In the genomic region with DNA sequence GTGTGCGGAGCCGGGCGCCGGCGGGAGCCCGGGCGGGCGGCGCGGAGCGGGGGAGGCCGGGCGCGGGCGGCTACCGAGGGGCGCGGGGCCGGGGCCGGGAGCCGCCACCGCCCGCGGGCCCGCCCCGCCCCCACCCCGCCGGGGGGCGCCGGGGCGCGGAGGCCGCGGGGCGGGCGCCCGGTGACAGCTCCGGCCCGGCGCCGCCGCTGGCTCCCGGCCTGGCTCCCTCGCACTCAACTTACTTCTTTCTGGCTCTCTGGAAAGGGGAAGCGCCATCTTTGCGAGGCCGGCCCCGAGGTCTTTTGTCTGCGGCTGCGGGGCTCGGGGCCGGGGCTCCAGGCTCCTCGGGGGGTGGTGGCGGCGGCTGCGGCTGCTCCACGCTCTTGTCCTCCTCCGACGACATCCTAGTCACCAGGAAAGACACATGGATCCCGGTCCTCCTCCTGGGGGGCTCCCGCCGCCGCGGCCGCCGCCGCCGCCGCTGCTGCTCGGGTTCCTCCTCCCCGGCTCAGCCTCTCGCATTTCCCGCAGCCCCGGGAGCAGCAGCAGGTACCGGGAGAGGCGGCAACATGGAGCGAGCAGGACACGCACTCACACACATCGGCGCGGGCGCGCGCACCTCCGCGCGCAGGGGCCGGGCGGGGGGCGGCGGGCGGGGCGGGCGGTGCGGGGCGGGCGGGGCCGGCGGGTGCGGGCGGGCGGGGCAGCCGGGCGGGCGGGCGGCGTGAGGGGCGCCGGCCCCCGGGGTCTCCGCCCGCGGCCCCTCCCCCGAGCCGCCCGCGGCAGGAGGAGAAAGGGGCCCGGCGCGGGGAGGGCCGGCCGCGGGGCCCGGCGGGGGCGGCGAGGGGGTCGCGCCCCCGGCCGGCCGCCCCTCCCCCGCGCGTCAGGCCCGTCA, we compare ENCODE assay signal across 8 cellular contexts. TPM values are rescaled to one million over a fixed set of nuclear protein-coding genes. Genes with fewer than 3 reads are reported as not detected.
DNase-seq lines count a peak whose midpoint lies in the region; ATAC-seq and TF ChIP-seq lines count a peak whose summit lies in the region.

A gene (minus strand): TSS at position 620 of the 895 bp plus-strand sequence. CDS start 217 bp downstream, at position 403.

- H4K20me1 ChIP-seq in BLaER1 treated with 17β-estradiol and CSF1 and Interleukin-3, amounts not matched to agents 10 nM and 100 nM: peaks cover 32 to 46% (median 44%) of the 10 kb centered on the region in 11 experiments; a peak in 21 of 22 replicates

- no peaks in the 10 kb centered on the region for H3K9me3 Mint-ChIP-seq in chondrocyte (ENCODE audit: low read depth)

- H3K4me3 Mint-ChIP-seq in chondrocyte (ENCODE audit: unreplicated experiment): peak within 1 kb of the TSS; percentile 81

- no peaks in the 10 kb centered on the region for H3K27me3 ChIP-seq in BLaER1 treated with 17β-estradiol and CSF1 and Interleukin-3, amounts not matched to agents 10 nM and 100 nM

- no peaks in the 10 kb centered on the region for H3K36me3 ChIP-seq in BLaER1 treated with 17β-estradiol and CSF1 and Interleukin-3, amounts not matched to agents 10 nM and 100 nM

- H3K4me1 Mint-ChIP-seq in chondrocyte (ENCODE audit: low read depth): peaks cover 26% of the 10 kb centered on the region

- H3K36me3 Mint-ChIP-seq in chondrocyte (ENCODE audit: low read depth): no peaks in the 10 kb centered on the region

- peak within 1 kb of the TSS; percentile 76 to 98 (median 86) for H3K4me2 ChIP-seq in BLaER1 treated with 17β-estradiol and CSF1 and Interleukin-3, amounts not matched to agents 10 nM and 100 nM

- ATAC-seq in GM19463 (IDR thresholded peaks at IDR 0.05; ENCODE audit: unreplicated experiment): peak; percentile 17

- peak within 1 kb of the TSS; percentile 90 to 98 (median 95) for H3K27ac ChIP-seq in BLaER1 treated with 17β-estradiol and CSF1 and Interleukin-3, amounts not matched to agents 10 nM and 100 nM

- peaks cover 16 to 38% (median 33%) of the 10 kb centered on the region in 10 experiments for H3K4me1 ChIP-seq in BLaER1 treated with 17β-estradiol and CSF1 and Interleukin-3, amounts not matched to agents 10 nM and 100 nM

- no peak for TF ChIP-seq CTCF in chondrocyte (IDR thresholded peaks at IDR 0.05)

- DNase-seq in LHCN-M2 (ENCODE audit: low read depth) (peak; percentile 46), chondrocyte (ENCODE audit: low spot score) (no peak), left kidney (ENCODE audit: low read depth, low spot score) (peak; percentile 80), DMS153 (lab: John Stamatoyannopoulos, UW) (no peak)
- peak; percentile 59 for DNase-seq in activated CD4-positive, CD25-positive, alpha-beta regulatory T cell treated with anti-CD3 and anti-CD28 coated beads, Interleukin-2, amount 50 U/mL, for 72 hours
- peak; percentile 31 to 43 for DNase-seq in stimulated activated CD4-positive, alpha-beta T cell treated with anti-CD3 and anti-CD28 coated beads, Interleukin-1b, Interleukin-23, amount 100 ng/mL, for 4 hours (ENCODE audit: low read depth in 2 of 2)

- peak within 1 kb of the TSS; percentile 97 for H3K27ac Mint-ChIP-seq in chondrocyte (ENCODE audit: unreplicated experiment)

- H3K9ac ChIP-seq in BLaER1 treated with 17β-estradiol and CSF1 and Interleukin-3, amounts not matched to agents 10 nM and 100 nM: peak within 1 kb of the TSS; percentile 92 to 99 (median 97)

- H3K4me3 ChIP-seq in BLaER1 treated with 17β-estradiol and CSF1 and Interleukin-3, amounts not matched to agents 10 nM and 100 nM: peak within 1 kb of the TSS; percentile 81 to 94 (median 90)

- H3K27me3 Mint-ChIP-seq in chondrocyte (ENCODE audit: low read depth): no peaks in the 10 kb centered on the region

- H3K9me3 ChIP-seq in BLaER1 treated with 17β-estradiol and CSF1 and Interleukin-3, amounts not matched to agents 10 nM and 100 nM (replicated peaks in 1 of 11): no peaks in the 10 kb centered on the region

RNA-seq across cellular contexts. Expression of the gene that starts here (rescaled TPM):
- total RNA-seq in LHCN-M2 (2014; rRNA removed) (21.6 and 24.5 TPM in 2 replicates), chondrocyte (52.0 to 70.1 TPM (median 56.6 TPM) in 3 replicates)
- polyA plus RNA-seq in LHCN-M2 (2012): 7.1 TPM

Comparison
In these comparisons a context has a peak if more than half of its experiments do, and no peak if none do; other contexts are left out.
1. DNase-seq: peak in LHCN-M2 (single experiment), activated CD4-positive, CD25-positive, alpha-beta regulatory T cell treated with anti-CD3 and anti-CD28 coated beads, Interleukin-2, amount 50 U/mL, for 72 hours (single experiment), left kidney (single experiment) and stimulated activated CD4-positive, alpha-beta T cell treated with anti-CD3 and anti-CD28 coated beads, Interleukin-1b, Interleukin-23, amount 100 ng/mL, for 4 hours (2 of 2); none in chondrocyte (single experiment) and DMS153 (single experiment).